In genomic region chr10:110209926-110210662, GRCh38 we compare ENCODE assay signal across 1 cellular context.
TF ChIP-seq lines count a peak whose summit lies in the region.

No MANE protein-coding gene starts in this region.

TF ChIP-seq in HEK293, 187 proteins besides CTCF, POLR2A, EP300 and RAD21 (continued from another document):
- 0 out of 2 replicates have a peak, but pooled peaks have one; percentile 5 for TF ChIP-seq ZBTB11 (tag by site-specific recombination; conservative IDR thresholded peaks at IDR 0.05; ENCODE audit: low read depth)
- no peak for TF ChIP-seq ZFP3 (tag by site-specific recombination; IDR thresholded peaks at IDR 0.05; ENCODE audit: low read depth)
- TF ChIP-seq ZNF362 (tag by site-specific recombination; IDR thresholded peaks at IDR 0.05): no peak
- TF ChIP-seq ZNF114 (tag by site-specific recombination; IDR thresholded peaks at IDR 0.05): no peak
- no peak for TF ChIP-seq FEZF1 (tag by site-specific recombination; IDR thresholded peaks at IDR 0.05)
- TF ChIP-seq GLIS2 (tag by site-specific recombination; IDR thresholded peaks at IDR 0.05): peak; percentile 92; the same call in 1 of the 2 replicates
- TF ChIP-seq ZNF404 (tag by site-specific recombination; IDR thresholded peaks at IDR 0.05): no peak
- no peak for TF ChIP-seq REPIN1 (tag by site-specific recombination; IDR thresholded peaks at IDR 0.05; ENCODE audit: low read depth)
- no peak for TF ChIP-seq ZNF626 (tag by site-specific recombination; IDR thresholded peaks at IDR 0.05)
- no peak for TF ChIP-seq RBAK (tag by site-specific recombination; IDR thresholded peaks at IDR 0.05)
- TF ChIP-seq ZNF175 (tag by site-specific recombination; IDR thresholded peaks at IDR 0.05): no peak
- TF ChIP-seq ZNF785 (tag by site-specific recombination; IDR thresholded peaks at IDR 0.05): no peak
- TF ChIP-seq GLI2 (tag by site-specific recombination; IDR thresholded peaks at IDR 0.05; ENCODE audit: borderline replicate concordance, low read depth): no peak
- TF ChIP-seq ZNF518A (tag by site-specific recombination; conservative IDR thresholded peaks at IDR 0.05; ENCODE audit: low read depth): no peak
- TF ChIP-seq GFI1B (tag by site-specific recombination; IDR thresholded peaks at IDR 0.05): no peak
- no peak for TF ChIP-seq ZNF658 (tag by site-specific recombination; IDR thresholded peaks at IDR 0.05)
- no peak for TF ChIP-seq ZNF280C (tag by site-specific recombination; IDR thresholded peaks at IDR 0.05)
- no peak for TF ChIP-seq ZNF133 (tag by site-specific recombination; IDR thresholded peaks at IDR 0.05)
- no peak for TF ChIP-seq ZNF677 (tag by site-specific recombination; IDR thresholded peaks at IDR 0.05)
- no peak for TF ChIP-seq ZFP69B (tag by site-specific recombination; IDR thresholded peaks at IDR 0.05)
- no peak for TF ChIP-seq ZBTB7A (tag by site-specific recombination; IDR thresholded peaks at IDR 0.05; ENCODE audit: low read depth)
- 0 out of 2 replicates have a peak, but pooled peaks have one; percentile 12 for TF ChIP-seq ZBTB21 (tag by site-specific recombination; IDR thresholded peaks at IDR 0.05)
- TF ChIP-seq IKZF3 (tag by site-specific recombination; IDR thresholded peaks at IDR 0.05): no peak
- no peak for TF ChIP-seq ZNF639 (tag by site-specific recombination; IDR thresholded peaks at IDR 0.05)
- TF ChIP-seq ZNF112 (tag by site-specific recombination; IDR thresholded peaks at IDR 0.05): no peak
- TF ChIP-seq ZNF561 (tag by site-specific recombination; IDR thresholded peaks at IDR 0.05; ENCODE audit: borderline replicate concordance): no peak
- TF ChIP-seq ZNF174 (tag by site-specific recombination; IDR thresholded peaks at IDR 0.05): no peak
- no peak; the same call in 1 of the 2 replicates for TF ChIP-seq ZSCAN4 (tag by site-specific recombination; IDR thresholded peaks at IDR 0.05)
- peak; percentile 25; the same call in 1 of the 2 replicates for TF ChIP-seq SP2 (tag by site-specific recombination; IDR thresholded peaks at IDR 0.05)
- TF ChIP-seq SALL2 (tag by site-specific recombination; IDR thresholded peaks at IDR 0.05; ENCODE audit: borderline replicate concordance): no peak
- TF ChIP-seq PATZ1 (tag by site-specific recombination; IDR thresholded peaks at IDR 0.05): no peak; the same call in 1 of the 2 replicates
- no peak for TF ChIP-seq ZNF488 (tag by site-specific recombination; IDR thresholded peaks at IDR 0.05)
- TF ChIP-seq ZNF549 (tag by site-specific recombination; IDR thresholded peaks at IDR 0.05): no peak
- TF ChIP-seq GLIS1 (tag by site-specific recombination; IDR thresholded peaks at IDR 0.05): peak; percentile 8; the same call in 1 of the 2 replicates
